8 cellular contexts compared by ENCODE assay signal in genomic region chr16:88024491-88025467, GRCh38.
DNase-seq lines count a peak whose midpoint lies in the region; ATAC-seq and TF ChIP-seq lines count a peak whose summit lies in the region.
"Not testable (repeated sequence)": the region's sequence is repeated elsewhere in the genome, so short reads cannot be mapped to it uniquely, and the experiment has no call there.

No MANE protein-coding gene starts in this region.

- H3K27me3 Mint-ChIP-seq in activated CD4-positive, alpha-beta memory T cell treated with anti-CD3 and anti-CD28 coated beads for 36 hours; stimulated activated naive CD8-positive, alpha-beta T cell treated with anti-CD3 and anti-CD28 coated beads, Interleukin-15, amount 100 ng/mL, for 72 hours: not testable (repeated sequence)

- H3K27ac Mint-ChIP-seq in activated CD4-positive, alpha-beta memory T cell treated with anti-CD3 and anti-CD28 coated beads for 36 hours = not testable (repeated sequence)
- peak overlapping the region in 1 of 2 donors; percentile 67 for H3K27ac Mint-ChIP-seq in stimulated activated naive CD8-positive, alpha-beta T cell treated with anti-CD3 and anti-CD28 coated beads, Interleukin-15, amount 100 ng/mL, for 72 hours

- not testable (repeated sequence) for H3K9ac ChIP-seq in OCI-LY1 (ENCODE audit: low read length); neural cell (ENCODE audit: low read length)

- not testable (repeated sequence) for H2AFZ ChIP-seq in OCI-LY1 (ENCODE audit: low read length); neural cell (ENCODE audit: low read depth, low read length)

- peaks cover 16% of the 10 kb centered on the region for H3K36me3 ChIP-seq in OCI-LY1 (ENCODE audit: insufficient read depth, low read length)
- H3K36me3 ChIP-seq in right atrium auricular region; neural cell (ENCODE audit: insufficient read depth, low read length): not testable (repeated sequence)

- H3K27me3 ChIP-seq in OCI-LY1 (ENCODE audit: insufficient read depth, low read length); right atrium auricular region; neural cell (ENCODE audit: insufficient read depth, low read depth, low read length): not testable (repeated sequence)

- H3K9me3 Mint-ChIP-seq in activated CD4-positive, alpha-beta memory T cell treated with anti-CD3 and anti-CD28 coated beads for 36 hours; stimulated activated naive CD8-positive, alpha-beta T cell treated with anti-CD3 and anti-CD28 coated beads, Interleukin-15, amount 100 ng/mL, for 72 hours: not testable (repeated sequence)

- not testable (repeated sequence) for TF ChIP-seq RAD21 in neural cell (conservative IDR thresholded peaks at IDR 0.05)

- not testable (repeated sequence) for H3K4me2 ChIP-seq in OCI-LY1 (ENCODE audit: low read length); neural cell (ENCODE audit: low read length)

- ATAC-seq in stimulated activated naive CD8-positive, alpha-beta T cell treated with anti-CD3 and anti-CD28 coated beads, Interleukin-15, amount 100 ng/mL, for 72 hours = peak; percentile 42

- not testable (repeated sequence) for H4K20me1 ChIP-seq in OCI-LY1 (ENCODE audit: insufficient read depth, low read length); neural cell (ENCODE audit: insufficient read depth)

- H3F3A ChIP-seq in OCI-LY1 (ENCODE audit: insufficient read depth, low read length); neural cell (ENCODE audit: insufficient read depth, low read length, poor library complexity, severe bottlenecking): not testable (repeated sequence)

- H3K4me1 Mint-ChIP-seq in activated CD4-positive, alpha-beta memory T cell treated with anti-CD3 and anti-CD28 coated beads for 36 hours (ENCODE audit: low read depth); stimulated activated naive CD8-positive, alpha-beta T cell treated with anti-CD3 and anti-CD28 coated beads, Interleukin-15, amount 100 ng/mL, for 72 hours: not testable (repeated sequence)

- H3K36me3 Mint-ChIP-seq in activated CD4-positive, alpha-beta memory T cell treated with anti-CD3 and anti-CD28 coated beads for 36 hours = peaks cover 16% of the 10 kb centered on the region

- H3K9me2 ChIP-seq in OCI-LY1 (ENCODE audit: low read depth, low read length); neural cell (ENCODE audit: insufficient read depth, low read length): not testable (repeated sequence)

- not testable (repeated sequence) for H3K4me3 Mint-ChIP-seq in activated CD4-positive, alpha-beta memory T cell treated with anti-CD3 and anti-CD28 coated beads for 36 hours; stimulated activated naive CD8-positive, alpha-beta T cell treated with anti-CD3 and anti-CD28 coated beads, Interleukin-15, amount 100 ng/mL, for 72 hours

- H3K4me3 ChIP-seq in OCI-LY1 (ENCODE audit: low read depth, low read length, poor library complexity, severe bottlenecking); right atrium auricular region; neural cell (ENCODE audit: low read length): not testable (repeated sequence)

- intact Hi-C loops in activated CD4-positive, alpha-beta memory T cell treated with anti-CD3 and anti-CD28 coated beads for 36 hours (cut with micrococcal nuclease) = not testable (repeated sequence)

- POLR2A ChIA-PET in activated CD4-positive, alpha-beta memory T cell treated with anti-CD3 and anti-CD28 coated beads for 36 hours (lab: Charles Lee) = not testable (repeated sequence)

- H3K9me3 ChIP-seq in OCI-LY1 (ENCODE audit: low read length); right atrium auricular region; neural cell (ENCODE audit: low read length): not testable (repeated sequence)

- H3K27ac ChIP-seq in OCI-LY1 (ENCODE audit: low read depth, low read length, poor library complexity, severe bottlenecking); right atrium auricular region; neural cell (ENCODE audit: low read length): not testable (repeated sequence)

- CTCF ChIA-PET in activated CD4-positive, alpha-beta memory T cell treated with anti-CD3 and anti-CD28 coated beads for 36 hours (lab: Charles Lee) = interaction anchor here (0.6 kb wide), 1 partner anchor 58 kb away, joined by 3 read pairs; no protein-coding TSS in a partner anchor

- TF ChIP-seq EP300 in neural cell (conservative IDR thresholded peaks at IDR 0.05; ENCODE audit: poor library complexity, severe bottlenecking) = not testable (repeated sequence)

- peaks cover 13% of the 10 kb centered on the region for H3K4me1 ChIP-seq in OCI-LY1 (ENCODE audit: insufficient read depth, low read length, severe bottlenecking)
- peaks cover 0 to 13% of the 10 kb centered on the region in 2 donors for H3K4me1 ChIP-seq in right atrium auricular region

- peak; percentile 49 for TF ChIP-seq CTCF in OCI-LY1 (IDR thresholded peaks at IDR 0.05; ENCODE audit: low read length)
- TF ChIP-seq CTCF in right atrium auricular region (IDR thresholded peaks at IDR 0.05) = peak; percentile 37 to 64
- TF ChIP-seq CTCF in neural cell (IDR thresholded peaks at IDR 0.05; ENCODE audit: poor library complexity, severe bottlenecking) = peak; percentile 30

- peak; percentile 65 for DNase-seq in CD1c-positive myeloid dendritic cell (ENCODE audit: extremely low spot score)
- DNase-seq in HS-27A (ENCODE audit: low read depth) = peak; percentile 33
- peak; percentile 46 for DNase-seq in activated CD4-positive, alpha-beta memory T cell treated with anti-CD3 and anti-CD28 coated beads for 36 hours
- DNase-seq in dedifferentiated amniotic fluid mesenchymal stem cell (ENCODE audit: extremely low spot score) = peak; percentile 54
- DNase-seq in right atrium auricular region (ENCODE audit: low spot score) = peak; percentile 88
- not testable (repeated sequence) for DNase-seq in stimulated activated naive CD8-positive, alpha-beta T cell treated with anti-CD3 and anti-CD28 coated beads, Interleukin-15, amount 100 ng/mL, for 72 hours

- not testable (repeated sequence) for H3K79me2 ChIP-seq in OCI-LY1 (ENCODE audit: insufficient read depth, low read length); neural cell (replicated peaks; ENCODE audit: insufficient read depth, low read length)
